ENCODE assay signal across 18 cellular contexts in genomic region chr4:7286170-7286569, GRCh38.
"Had no signal": no experiment of that assay in that cellular context is flagged by ENCODE, and none has a peak within 500 bp of the region (broad histone marks: within the 10 kb centered on the region; RNA-seq: fewer than 3 reads in every experiment).

No MANE protein-coding gene starts in this region.

- H3K27ac ChIP-seq: psoas muscle, thyroid gland had no signal

- H3K4me1 ChIP-seq: psoas muscle had no signal

- H3K27me3 ChIP-seq: ascending aorta, thyroid gland had no signal

- H3K36me3 ChIP-seq: ascending aorta, thyroid gland had no signal

- FAIRE-seq: bronchial epithelial cell had no signal

- DNase-seq: activated CD8-positive, alpha-beta memory T cell treated with anti-CD3 and anti-CD28 coated beads for 24 hours; activated CD8-positive, alpha-beta memory T cell treated with anti-CD3 and anti-CD28 coated beads, Interleukin-2, amount 50 U/mL, for 48 hours; activated effector memory CD4-positive, alpha-beta T cell treated with anti-CD3 and anti-CD28 coated beads, Interleukin-2, amount 50 U/mL, for 16 hours; activated naive CD4-positive, alpha-beta T cell treated with anti-CD3 and anti-CD28 coated beads, Interleukin-2, amount 50 U/mL, for 16 hours; activated T-cell treated with anti-CD3 and anti-CD28 coated beads, Interleukin-2, amount 50 U/mL, for 48 hours; cerebellar nuclear complex; dermis blood vessel endothelial cell; effector memory CD8-positive, alpha-beta T cell; left cardiac atrium; mesendoderm; natural killer cell; psoas muscle; stimulated activated CD4-positive, alpha-beta T cell treated with anti-CD3 and anti-CD28 coated beads, Interleukin-4, amount 100 ng/mL, for 4 hours; thyroid gland had no signal

- ATAC-seq: activated CD4-positive, CD25-positive, alpha-beta regulatory T cell treated with anti-CD3 and anti-CD28 coated beads, Interleukin-2, amount 50 U/mL, for 24 hours; effector memory CD8-positive, alpha-beta T cell; natural killer cell; psoas muscle; stimulated activated memory B cell treated with anti-CD40 and anti-IgM and Interleukin-4, amounts not matched to agents 10 μg/mL and 1 μg/mL and 100 μg/mL, for 72 hours had no signal

- H3K4me3 ChIP-seq: psoas muscle, thyroid gland had no signal

- H3K9me3 ChIP-seq: ascending aorta, psoas muscle, thyroid gland had no signal
